17 cellular contexts compared by ENCODE assay signal in genomic region chr2:161121622-161122021, GRCh38. TPM values are rescaled to one million over a fixed set of nuclear protein-coding genes. Genes with fewer than 3 reads are reported as not detected.
DNase-seq lines count a peak whose midpoint lies in the region; ATAC-seq, FAIRE-seq and TF ChIP-seq lines count a peak whose summit lies in the region.
"Had no signal": no experiment of that assay in that cellular context is flagged by ENCODE, and none has a peak within 500 bp of the region (broad histone marks: within the 10 kb centered on the region; RNA-seq: fewer than 3 reads in every experiment).

No MANE protein-coding gene starts in this region.

- H3K27ac ChIP-seq in mammary epithelial cell (ENCODE audit: insufficient read depth, low read depth, low read length) = no peak overlapping the region
- peak overlapping the region in 1 of 2 donors; percentile 91 for H3K27ac ChIP-seq in breast epithelium
- peak overlapping the region; percentile 98 for H3K27ac ChIP-seq in HCT116 (ENCODE audit: low read depth, low read length)
- no peak overlapping the region for H3K27ac ChIP-seq in endothelial cell of umbilical vein (ENCODE audit: insufficient read depth, low read depth, low read length)
- H3K27ac ChIP-seq in smooth muscle cell (ENCODE audit: low read depth) = peak overlapping the region; percentile 95
- H3K27ac ChIP-seq in hepatocyte = no peak overlapping the region
- H3K27ac ChIP-seq: GM23248 had no signal

- WGBS in mammary epithelial cell (ENCODE audit: low coverage, missing lambda C conversion rate) = 92% methylated on average over 2 of the region's 2 CpGs
- WGBS in smooth muscle cell (ENCODE audit: low lambda C conversion rate) = 95% methylated on average over 2 of the region's 2 CpGs
- WGBS in hepatocyte (ENCODE audit: low lambda C conversion rate, missing lambda C conversion rate) = 94% methylated on average over 2 of the region's 2 CpGs

- dilution Hi-C loops in mammary epithelial cell (cut with HindIII; ENCODE audit: low sequenced_read_pairs) (no loop called here), endothelial cell of umbilical vein (cut with MboI; ENCODE audit: extremely low pct_ligation_motif_present, low sequenced_read_pairs) (no loop called here)

- H3K9ac ChIP-seq in mammary epithelial cell (ENCODE audit: insufficient read depth, low read length) = no peak overlapping the region
- no peak overlapping the region for H3K9ac ChIP-seq in HCT116 (ENCODE audit: low read length)
- no peak overlapping the region for H3K9ac ChIP-seq in endothelial cell of umbilical vein (replicated peaks; ENCODE audit: extremely low read depth, insufficient read depth, low read length)
- H3K9ac ChIP-seq in smooth muscle cell (ENCODE audit: low read depth) = no peak overlapping the region
- H3K9ac ChIP-seq: GM23248 had no signal

- H3K27me3 ChIP-seq in mammary epithelial cell (ENCODE audit: insufficient read depth, low read length) (no peaks in the 10 kb centered on the region), breast epithelium (no peaks in the 10 kb centered on the region), HCT116 (ENCODE audit: insufficient read depth, low read length) (no peaks in the 10 kb centered on the region), endothelial cell of umbilical vein (ENCODE audit: control insufficient read depth in 2 of 2, insufficient read depth in 2 of 2, low read length in 2 of 2) (no peaks in the 10 kb centered on the region), smooth muscle cell (ENCODE audit: low read depth) (no peaks in the 10 kb centered on the region), hepatocyte (no peaks in the 10 kb centered on the region)

- DNase-seq in mammary epithelial cell (no peak), breast epithelium (ENCODE audit: low spot score in 2 of 2) (no peak), HCT116 (ENCODE audit: low read depth, low spot score) (no peak), endothelial cell of umbilical vein (ENCODE audit: low read depth, low spot score) (no peak), smooth muscle cell (lab: John Stamatoyannopoulos, UW; ENCODE audit: unreplicated experiment) (no peak), hepatocyte (ENCODE audit: low spot score) (no peak), Kasumi-1 (lab: John Stamatoyannopoulos, UW) (no peak)
- DNase-seq: C1 segment of cervical spinal cord; Calu3; CD4-positive, alpha-beta T cell; DMS 273 treated with DMSO at 0.1 percent for 48 hours; GM23248; H9 had no signal

- H4K20me1 ChIP-seq in mammary epithelial cell (ENCODE audit: insufficient read depth, low read length) = no peaks in the 10 kb centered on the region
- H4K20me1 ChIP-seq in HCT116 (ENCODE audit: insufficient read depth) = no peaks in the 10 kb centered on the region
- H4K20me1 ChIP-seq in endothelial cell of umbilical vein (replicated peaks; ENCODE audit: control insufficient read depth, extremely low read depth, insufficient read depth, low read length) = no peaks in the 10 kb centered on the region
- no peaks in the 10 kb centered on the region for H4K20me1 ChIP-seq in smooth muscle cell (ENCODE audit: low read depth)
- H4K20me1 ChIP-seq in hepatocyte (ENCODE audit: insufficient read depth, poor library complexity, severe bottlenecking) = no peaks in the 10 kb centered on the region

- TF ChIP-seq POLR2A in breast epithelium (IDR thresholded peaks at IDR 0.05) (no peak), HCT116 (IDR thresholded peaks at IDR 0.05; ENCODE audit: borderline replicate concordance, extremely low read depth, insufficient read depth, insufficient read length) (no peak), endothelial cell of umbilical vein (IDR thresholded peaks at IDR 0.05; ENCODE audit: low read depth, low read length) (no peak)

- no peak for TF ChIP-seq RAD21 in HCT116 (IDR thresholded peaks at IDR 0.05; ENCODE audit: low read depth)

- H3K36me3 ChIP-seq in mammary epithelial cell (ENCODE audit: insufficient read depth, low read length) = no peaks in the 10 kb centered on the region
- no peaks in the 10 kb centered on the region for H3K36me3 ChIP-seq in breast epithelium
- H3K36me3 ChIP-seq in HCT116 (ENCODE audit: control insufficient read depth in 1 of 2, insufficient read depth in 2 of 2, low read length in 2 of 2) = no peaks in the 10 kb centered on the region
- no peaks in the 10 kb centered on the region for H3K36me3 ChIP-seq in endothelial cell of umbilical vein (ENCODE audit: control insufficient read depth in 2 of 2, extremely low read depth in 1 of 2, insufficient read depth in 2 of 2, low read length in 2 of 2)
- H3K36me3 ChIP-seq in smooth muscle cell (ENCODE audit: low read depth) = no peaks in the 10 kb centered on the region
- H3K36me3 ChIP-seq in hepatocyte (replicated peaks; ENCODE audit: insufficient read depth, low read depth) = no peaks in the 10 kb centered on the region

- no peaks in the 10 kb centered on the region for H3K9me1 ChIP-seq in endothelial cell of umbilical vein (replicated peaks; ENCODE audit: control insufficient read depth, extremely low read depth, insufficient read depth, low read length)

- RAD21 ChIA-PET in HCT116 (lab: Charles Lee; ENCODE audit: low non-redundant PET in 1 of 2, low total read pairs in 2 of 2, uncharacterized antibody in 2 of 2, unreplicated experiment in 2 of 2) = no interaction called here

- TF ChIP-seq CTCF in mammary epithelial cell (conservative IDR thresholded peaks at IDR 0.05 in 1 of 2, IDR thresholded peaks at IDR 0.05 in 1 of 2; ENCODE audit: extremely low read depth in 1 of 2, insufficient read depth in 1 of 2, low read depth in 1 of 2, low read length in 2 of 2) (no peak), breast epithelium (IDR thresholded peaks at IDR 0.05) (no peak), HCT116 (IDR thresholded peaks at IDR 0.05 in 2 of 3, conservative IDR thresholded peaks at IDR 0.05 in 1 of 3; ENCODE audit: borderline replicate concordance in 1 of 3, insufficient read depth in 1 of 3, low read depth in 2 of 3, low read length in 2 of 3) (no peak), endothelial cell of umbilical vein (IDR thresholded peaks at IDR 0.05; ENCODE audit: extremely low read depth in 1 of 2, insufficient read depth in 1 of 2, low read depth in 1 of 2, low read length in 2 of 2) (no peak), smooth muscle cell (IDR thresholded peaks at IDR 0.05; ENCODE audit: borderline replicate concordance, insufficient read depth, poor library complexity, severe bottlenecking) (no peak), hepatocyte (IDR thresholded peaks at IDR 0.05; ENCODE audit: poor library complexity) (no peak)

- peak overlapping the region; percentile 21 for H2AFZ ChIP-seq in mammary epithelial cell (ENCODE audit: low read depth, low read length)
- H2AFZ ChIP-seq in HCT116 (ENCODE audit: low read depth, low read length, poor library complexity, severe bottlenecking) = peak overlapping the region; percentile 37
- H2AFZ ChIP-seq in endothelial cell of umbilical vein (ENCODE audit: low read depth, low read length) = peak overlapping the region; percentile 0
- peak overlapping the region; percentile 23 for H2AFZ ChIP-seq in smooth muscle cell (ENCODE audit: low read depth)
- H2AFZ ChIP-seq in hepatocyte = no peak overlapping the region

- H3K9me2 ChIP-seq in HCT116 (ENCODE audit: insufficient read depth) = no peaks in the 10 kb centered on the region
- no peaks in the 10 kb centered on the region for H3K9me2 ChIP-seq in hepatocyte (replicated peaks; ENCODE audit: insufficient read depth)

- H3F3A ChIP-seq in smooth muscle cell (ENCODE audit: low read depth) = peaks cover 20% of the 10 kb centered on the region

- H3K4me2 ChIP-seq in mammary epithelial cell (ENCODE audit: insufficient read depth, low read depth, low read length) = no peak overlapping the region
- H3K4me2 ChIP-seq in HCT116 (ENCODE audit: low read length) = no peak overlapping the region
- no peak overlapping the region for H3K4me2 ChIP-seq in endothelial cell of umbilical vein (ENCODE audit: insufficient read depth, low read length)
- no peak overlapping the region for H3K4me2 ChIP-seq in smooth muscle cell
- H3K4me2 ChIP-seq in hepatocyte = no peak overlapping the region

- CTCF ChIA-PET in mammary epithelial cell (lab: Charles Lee; ENCODE audit: low non-redundant PET) = no interaction called here
- CTCF ChIA-PET in HCT116 (lab: Charles Lee) = no interaction called here
- CTCF ChIA-PET in endothelial cell of umbilical vein (lab: Charles Lee) = interaction anchor here (1.4 to 1.7 kb wide), 2 partner anchors 14 to 17 kb away, joined by 4 to 6 read pairs; no protein-coding TSS in a partner anchor

- POLR2A ChIA-PET in HCT116 (lab: Charles Lee) = interaction anchor here (1.2 kb wide), 1 partner anchor 9 kb away, joined by 3 read pairs; no protein-coding TSS in a partner anchor
- POLR2A ChIA-PET in endothelial cell of umbilical vein (lab: Charles Lee) = no interaction called here

- no peaks in the 10 kb centered on the region for H3K79me2 ChIP-seq in mammary epithelial cell (ENCODE audit: insufficient read depth, low read length)
- H3K79me2 ChIP-seq in HCT116 (ENCODE audit: insufficient read depth, low read length) = no peaks in the 10 kb centered on the region
- no peaks in the 10 kb centered on the region for H3K79me2 ChIP-seq in endothelial cell of umbilical vein (ENCODE audit: control insufficient read depth, insufficient read depth, low read length)
- H3K79me2 ChIP-seq in smooth muscle cell (ENCODE audit: low read depth) = no peaks in the 10 kb centered on the region
- no peaks in the 10 kb centered on the region for H3K79me2 ChIP-seq in hepatocyte

- intact Hi-C loops in mammary epithelial cell (cut with micrococcal nuclease) (loop anchor here (2.0 kb wide), 1 partner anchor 39 kb away; the partner anchor contains the start of gene TANK), breast epithelium (cut with DNase I; ENCODE audit: low total_unique reads) (no loop called here), HCT116 (cut with micrococcal nuclease) (loop anchor here (5.0 kb wide), 1 partner anchor 909 kb away; no protein-coding TSS in a partner anchor), endothelial cell of umbilical vein (cut with micrococcal nuclease) (loop anchor here (2.0 to 5.0 kb wide), 2 partner anchors 19 to 41 kb away; partner anchors contain the start of gene TANK)

- ATAC-seq in HCT116 (no peak), GM18867 (IDR thresholded peaks at IDR 0.05; ENCODE audit: unreplicated experiment) (no peak)
- ATAC-seq: GM12878 had no signal

- in situ Hi-C loops in mammary epithelial cell (cut with MboI; ENCODE audit: low sequenced_read_pairs in 2 of 2) = no loop called here

- H3K9me3 ChIP-seq in mammary epithelial cell (replicated peaks; ENCODE audit: insufficient read depth, low read length) (no peaks in the 10 kb centered on the region), breast epithelium (no peaks in the 10 kb centered on the region), HCT116 (ENCODE audit: control insufficient read depth in 1 of 2, insufficient read depth in 1 of 2, low read depth in 1 of 2, low read length in 2 of 2) (no peaks in the 10 kb centered on the region), endothelial cell of umbilical vein (replicated peaks; ENCODE audit: control insufficient read depth, insufficient read depth, low read length) (no peaks in the 10 kb centered on the region), smooth muscle cell (replicated peaks; ENCODE audit: low read depth) (no peaks in the 10 kb centered on the region), hepatocyte (ENCODE audit: low read depth) (no peaks in the 10 kb centered on the region)

- no TSS peak for BruUV-seq in mammary epithelial cell (replicated peaks; lab: Mats Ljungman, UMichigan)
- BruUV-seq in HCT116 (replicated peaks; lab: Mats Ljungman, UMichigan) = no TSS peak
- no TSS peak for BruUV-seq in endothelial cell of umbilical vein (replicated peaks; lab: Mats Ljungman, UMichigan)

- H3K4me1 ChIP-seq in mammary epithelial cell (ENCODE audit: insufficient read depth, low read length) (peaks cover 20% of the 10 kb centered on the region), breast epithelium (peaks cover 0 to 14% of the 10 kb centered on the region in 2 donors), HCT116 (ENCODE audit: control insufficient read depth in 1 of 2, insufficient read depth in 2 of 2, low read length in 2 of 2) (peaks cover 56 to 58% of the 10 kb centered on the region in 2 experiments), endothelial cell of umbilical vein (ENCODE audit: control insufficient read depth, extremely low read depth, insufficient read depth, low read length) (peaks cover 27% of the 10 kb centered on the region), smooth muscle cell (ENCODE audit: low read depth) (peaks cover 14% of the 10 kb centered on the region), hepatocyte (ENCODE audit: insufficient read depth) (peaks cover 26% of the 10 kb centered on the region)

- H3K4me3 ChIP-seq in mammary epithelial cell (replicated peaks in 1 of 3; ENCODE audit: insufficient read depth in 1 of 3, low read depth in 2 of 3, low read length in 3 of 3) (no peak overlapping the region), breast epithelium (no peak overlapping the region), HCT116 (replicated peaks in 1 of 2; ENCODE audit: low read depth in 1 of 2, low read length in 2 of 2) (no peak overlapping the region), endothelial cell of umbilical vein (replicated peaks in 1 of 3; ENCODE audit: insufficient read depth in 1 of 3, low read depth in 1 of 3, low read length in 3 of 3) (no peak overlapping the region), smooth muscle cell (no peak overlapping the region), hepatocyte (no peak overlapping the region)
- H3K4me3 ChIP-seq: GM12878, GM23248 had no signal

- FAIRE-seq in endothelial cell of umbilical vein (lab: Jason Lieb, UNC) = no peak
- FAIRE-seq: GM12878, GM18507, HTR-8/SVneo had no signal

RNA-seq across cellular contexts. Expression of gene TANK, which starts 38.6 kb away (rescaled TPM):
- total RNA-seq in mammary epithelial cell (10 to 100 TPM; 61.8 to 76.8 TPM), breast epithelium (100 to 1,000 TPM; 128 to 242 (median 166) TPM), HCT116 (2021; ENCODE audit: unreplicated experiment) (52.5 TPM), endothelial cell of umbilical vein (83.2 and 88.2 TPM in 2 replicates), smooth muscle cell (94.2 and 120 TPM in 2 replicates), hepatocyte (54.7 and 66.7 TPM in 2 replicates)
- polyA plus RNA-seq in mammary epithelial cell (39.2 TPM), endothelial cell of umbilical vein (30.5 and 33.3 TPM in 2 replicates), smooth muscle cell (47.9 and 49.4 TPM in 2 replicates), hepatocyte (37.6 and 45.1 TPM in 2 replicates)
- polyA minus RNA-seq in mammary epithelial cell (18.8 TPM), endothelial cell of umbilical vein (36.8 and 37.6 TPM in 2 replicates)
- polyA plus RNA-seq in HCT116 (2012) = 20.7 and 34.5 TPM in 2 replicates
- polyA plus RNA-seq in endothelial cell of umbilical vein (2011; cell fraction: cytosol; rRNA removed) = 45.6 and 55.5 TPM in 2 replicates
- 85.4 and 95.5 TPM in 2 replicates for polyA plus RNA-seq in endothelial cell of umbilical vein (2011; cell fraction: nucleus; rRNA removed)
- polyA plus RNA-seq in endothelial cell of umbilical vein (2012) = 70.3 and 113 TPM in 2 replicates
- polyA minus RNA-seq in endothelial cell of umbilical vein (2011; cell fraction: cytosol; rRNA and poly(A)+ RNA removed) = 9.1 TPM
- 234 and 271 TPM in 2 replicates for polyA minus RNA-seq in endothelial cell of umbilical vein (2011; cell fraction: nucleus; rRNA and poly(A)+ RNA removed)

Comparison
In these comparisons a context has a peak if more than half of its experiments do, and no peak if none do; other contexts are left out.
1. H3K27ac ChIP-seq: peak in HCT116 (single experiment) and smooth muscle cell (single experiment); none in mammary epithelial cell (single experiment), endothelial cell of umbilical vein (single experiment) and hepatocyte (single experiment).